In genomic region chr5:55546991-55547390, GRCh38 we compare ENCODE assay signal across 1 cellular context.
TF ChIP-seq lines count a peak whose summit lies in the region.

No MANE protein-coding gene starts in this region.

TF ChIP-seq in GM12878, 131 proteins besides CTCF, POLR2A, EP300 and RAD21:
- TF ChIP-seq, protein P1, sequence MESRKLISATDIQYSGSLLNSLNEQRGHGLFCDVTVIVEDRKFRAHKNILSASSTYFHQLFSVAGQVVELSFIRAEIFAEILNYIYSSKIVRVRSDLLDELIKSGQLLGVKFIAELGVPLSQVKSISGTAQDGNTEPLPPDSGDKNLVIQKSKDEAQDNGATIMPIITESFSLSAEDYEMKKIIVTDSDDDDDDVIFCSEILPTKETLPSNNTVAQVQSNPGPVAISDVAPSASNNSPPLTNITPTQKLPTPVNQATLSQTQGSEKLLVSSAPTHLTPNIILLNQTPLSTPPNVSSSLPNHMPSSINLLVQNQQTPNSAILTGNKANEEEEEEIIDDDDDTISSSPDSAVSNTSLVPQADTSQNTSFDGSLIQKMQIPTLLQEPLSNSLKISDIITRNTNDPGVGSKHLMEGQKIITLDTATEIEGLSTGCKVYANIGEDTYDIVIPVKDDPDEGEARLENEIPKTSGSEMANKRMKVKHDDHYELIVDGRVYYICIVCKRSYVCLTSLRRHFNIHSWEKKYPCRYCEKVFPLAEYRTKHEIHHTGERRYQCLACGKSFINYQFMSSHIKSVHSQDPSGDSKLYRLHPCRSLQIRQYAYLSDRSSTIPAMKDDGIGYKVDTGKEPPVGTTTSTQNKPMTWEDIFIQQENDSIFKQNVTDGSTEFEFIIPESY (IDR thresholded peaks at IDR 0.05) = no peak
- no peak for TF ChIP-seq HDGF (IDR thresholded peaks at IDR 0.05)
- no peak for TF ChIP-seq TARDBP (IDR thresholded peaks at IDR 0.05; ENCODE audit: borderline replicate concordance)
- TF ChIP-seq PRDM15 (CRISPR knock-in tag; IDR thresholded peaks at IDR 0.05) = no peak
